8 cellular contexts compared by ENCODE assay signal in the genomic region with DNA sequence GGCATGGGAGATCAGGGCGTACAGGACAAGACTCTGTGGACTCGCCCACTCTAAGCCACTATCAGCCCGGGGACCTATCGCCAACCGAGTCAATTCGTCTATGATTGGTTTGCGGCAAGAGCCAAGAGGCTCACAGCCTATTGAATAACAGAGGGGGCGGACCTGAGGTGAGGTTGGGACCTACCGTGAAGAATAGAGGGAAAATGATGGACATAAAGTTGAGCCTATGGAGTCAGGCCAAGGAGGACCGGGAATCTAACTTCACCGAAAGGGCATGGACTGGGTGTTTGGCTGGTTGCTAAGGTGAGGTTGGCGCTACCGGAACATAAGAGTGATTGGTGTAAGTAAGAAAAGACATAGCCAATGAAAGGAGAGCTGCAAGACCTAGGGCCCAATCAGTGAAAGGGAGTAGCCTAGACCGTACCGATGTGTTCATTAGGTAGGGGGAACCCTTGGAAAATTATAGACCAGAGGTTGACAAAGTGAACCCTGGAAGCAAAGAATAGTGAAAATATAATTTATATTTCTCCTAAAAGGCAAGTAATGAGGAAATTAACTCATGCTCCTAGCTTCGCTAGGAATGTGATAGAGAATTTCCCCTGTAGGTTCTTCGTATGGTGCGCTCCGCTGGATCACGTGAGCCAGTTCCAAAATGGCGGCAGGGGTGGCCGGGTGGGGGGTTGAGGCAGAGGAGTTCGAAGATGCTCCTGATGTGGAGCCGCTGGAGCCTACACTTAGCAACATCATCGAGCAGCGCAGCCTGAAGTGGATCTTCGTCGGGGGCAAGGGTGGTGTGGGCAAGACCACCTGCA. TPM values are rescaled to one million over a fixed set of nuclear protein-coding genes. Genes with fewer than 3 reads are reported as not detected.
DNase-seq lines count a peak whose midpoint lies in the region; ATAC-seq, FAIRE-seq and TF ChIP-seq lines count a peak whose summit lies in the region.

GET3 (plus strand) TSS at position 644 of the 812 bp plus-strand sequence; CDS start at position 653, 9 bp downstream.

- TF ChIP-seq EP300 in HepG2 (IDR thresholded peaks at IDR 0.05; ENCODE audit: low read depth in 2 of 2, low read length in 2 of 2) (no peak; a peak in 1 of 4 replicates), HepG2 (CRISPR knock-in tag; IDR thresholded peaks at IDR 0.05; ENCODE audit: borderline replicate concordance) (no peak)

- POLR2A ChIA-PET in HepG2 (lab: Yijun Ruan, JAX) = interaction anchor here (0.6 to 3.3 kb wide), 18 partner anchors 10 to 242 kb away, joined by 3 to 20 read pairs (median 4); partner anchors contain the start of genes JUNB, RNASEH2A, TNPO2 and ZNF490

- H3K4me3 ChIP-seq in BLaER1 treated with 17β-estradiol and CSF1 and Interleukin-3, amounts not matched to agents 10 nM and 100 nM = peak within 1 kb of the TSS; percentile 81 to 94 (median 88)
- H3K4me3 ChIP-seq in HepG2 (replicated peaks in 1 of 3; ENCODE audit: insufficient read depth in 1 of 3, low read depth in 2 of 3, low read length in 3 of 3) = peak within 1 kb of the TSS; percentile 88 to 98 (median 93)

- peak within 1 kb of the TSS; percentile 96 to 100 (median 98) for H3K4me2 ChIP-seq in BLaER1 treated with 17β-estradiol and CSF1 and Interleukin-3, amounts not matched to agents 10 nM and 100 nM
- H3K4me2 ChIP-seq in HepG2 (ENCODE audit: low read depth, low read length) = peak within 1 kb of the TSS; percentile 99

- peaks cover 15 to 27% (median 20%) of the 10 kb centered on the region in 11 experiments for H4K20me1 ChIP-seq in BLaER1 treated with 17β-estradiol and CSF1 and Interleukin-3, amounts not matched to agents 10 nM and 100 nM
- H4K20me1 ChIP-seq in HepG2 (ENCODE audit: insufficient read depth, low read length) = peaks cover 15% of the 10 kb centered on the region

- CTCF ChIA-PET in HepG2 (lab: Yijun Ruan, JAX; ENCODE audit: low intra/inter-chr PET ratio, low total read pairs) = no interaction called here

- no peaks in the 10 kb centered on the region for H3K9me3 ChIP-seq in BLaER1 treated with 17β-estradiol and CSF1 and Interleukin-3, amounts not matched to agents 10 nM and 100 nM (replicated peaks in 1 of 11)
- no peaks in the 10 kb centered on the region for H3K9me3 ChIP-seq in HepG2 (ENCODE audit: low read length)

- H3K27me3 ChIP-seq in BLaER1 treated with 17β-estradiol and CSF1 and Interleukin-3, amounts not matched to agents 10 nM and 100 nM = no peaks in the 10 kb centered on the region
- H3K27me3 ChIP-seq in HepG2 (ENCODE audit: control insufficient read depth in 1 of 2, insufficient read depth in 2 of 2, low read length in 2 of 2) = no peaks in the 10 kb centered on the region; a peak in 1 of 5 replicates

- under 1% methylated on average over 17 of the region's 28 CpGs for WGBS in HepG2 (ENCODE audit: low lambda C conversion rate)

- peaks cover 31 to 49% (median 44%) of the 10 kb centered on the region in 11 experiments for H3K36me3 ChIP-seq in BLaER1 treated with 17β-estradiol and CSF1 and Interleukin-3, amounts not matched to agents 10 nM and 100 nM
- peaks cover 6 to 14% of the 10 kb centered on the region in 2 experiments; a peak in 4 of 5 replicates for H3K36me3 ChIP-seq in HepG2 (replicated peaks in 1 of 2; ENCODE audit: control insufficient read depth in 1 of 2, insufficient read depth in 2 of 2, low read length in 2 of 2)

- ATAC-seq in GM19328 (IDR thresholded peaks at IDR 0.05; ENCODE audit: unreplicated experiment) (peak; percentile 68), HG03520 (IDR thresholded peaks at IDR 0.05; ENCODE audit: unreplicated experiment) (peak; percentile 68), HepG2 (peak; percentile 93)

- H3K27ac ChIP-seq in BLaER1 treated with 17β-estradiol and CSF1 and Interleukin-3, amounts not matched to agents 10 nM and 100 nM = peak within 1 kb of the TSS; percentile 89 to 98 (median 95)
- H3K27ac ChIP-seq in HepG2 (ENCODE audit: extremely low read length, insufficient read depth, low read length) = peak within 1 kb of the TSS; percentile 99

- no TSS peak for BruUV-seq in HepG2 (replicated peaks; lab: Mats Ljungman, UMichigan)

- peaks cover 38 to 48% (median 45%) of the 10 kb centered on the region in 10 experiments for H3K4me1 ChIP-seq in BLaER1 treated with 17β-estradiol and CSF1 and Interleukin-3, amounts not matched to agents 10 nM and 100 nM
- peaks cover 44% of the 10 kb centered on the region for H3K4me1 ChIP-seq in HepG2 (ENCODE audit: insufficient read depth, low read length)

- intact Hi-C loops in HepG2 (cut with micrococcal nuclease; ENCODE audit: unreplicated experiment) = loop anchor here (1.0 to 2.0 kb wide), 2 partner anchors 15 to 24 kb away; no protein-coding TSS in a partner anchor

- no peak for TF ChIP-seq CTCF in HepG2 (CRISPR knock-in tag; IDR thresholded peaks at IDR 0.05)

- in situ Hi-C loops in HepG2 (cut with HindIII; ENCODE audit: extremely low pct_ligation_motif_present, low pct_unique_long_range_greater_than_20kb) = no loop called here

- H3K79me2 ChIP-seq in HepG2 (ENCODE audit: insufficient read depth, low read length) = peaks cover 41% of the 10 kb centered on the region

- TF ChIP-seq RAD21 in HepG2 (CRISPR knock-in tag; IDR thresholded peaks at IDR 0.05) = 0 out of 2 replicates have a peak, but pooled peaks have one; percentile 29

- peak within 1 kb of the TSS; percentile 100 for H2AFZ ChIP-seq in HepG2 (ENCODE audit: low read length)

- peak; percentile 99 for FAIRE-seq in HepG2 (lab: Jason Lieb, UNC)

- peak within 1 kb of the TSS; percentile 79 to 95 (median 88) for H3K9ac ChIP-seq in BLaER1 treated with 17β-estradiol and CSF1 and Interleukin-3, amounts not matched to agents 10 nM and 100 nM
- peak within 1 kb of the TSS; percentile 98 for H3K9ac ChIP-seq in HepG2 (ENCODE audit: insufficient read depth, low read depth, low read length)

- peak; percentile 92 to 93 for TF ChIP-seq POLR2A in HepG2 (IDR thresholded peaks at IDR 0.05; ENCODE audit: insufficient read depth in 1 of 2, low read depth in 2 of 2, low read length in 2 of 2)

- peak; percentile 100 for DNase-seq in NCI-H69 (lab: John Stamatoyannopoulos, UW)
- DNase-seq in activated CD4-positive, alpha-beta T cell treated with anti-CD3 and anti-CD28 coated beads, Interleukin-2, amount 50 U/mL, for 24 hours (ENCODE audit: low read depth in 1 of 2, low spot score in 1 of 2) = peak; percentile 56 to 79
- DNase-seq in dermis microvascular lymphatic vessel endothelial cell (ENCODE audit: low read depth in 2 of 2) = peak; percentile 100
- peak; percentile 100 for DNase-seq in HepG2 (ENCODE audit: low spot score)
- peak; percentile 76 for DNase-seq in stimulated activated CD4-positive, alpha-beta T cell treated with anti-CD3 and anti-CD28 coated beads, Interleukin-4, amount 100 ng/mL, for 1 hour

TF ChIP-seq in HepG2, 621 proteins besides CTCF, POLR2A, EP300 and RAD21 (continues in another document):
- TF ChIP-seq, protein P1, sequence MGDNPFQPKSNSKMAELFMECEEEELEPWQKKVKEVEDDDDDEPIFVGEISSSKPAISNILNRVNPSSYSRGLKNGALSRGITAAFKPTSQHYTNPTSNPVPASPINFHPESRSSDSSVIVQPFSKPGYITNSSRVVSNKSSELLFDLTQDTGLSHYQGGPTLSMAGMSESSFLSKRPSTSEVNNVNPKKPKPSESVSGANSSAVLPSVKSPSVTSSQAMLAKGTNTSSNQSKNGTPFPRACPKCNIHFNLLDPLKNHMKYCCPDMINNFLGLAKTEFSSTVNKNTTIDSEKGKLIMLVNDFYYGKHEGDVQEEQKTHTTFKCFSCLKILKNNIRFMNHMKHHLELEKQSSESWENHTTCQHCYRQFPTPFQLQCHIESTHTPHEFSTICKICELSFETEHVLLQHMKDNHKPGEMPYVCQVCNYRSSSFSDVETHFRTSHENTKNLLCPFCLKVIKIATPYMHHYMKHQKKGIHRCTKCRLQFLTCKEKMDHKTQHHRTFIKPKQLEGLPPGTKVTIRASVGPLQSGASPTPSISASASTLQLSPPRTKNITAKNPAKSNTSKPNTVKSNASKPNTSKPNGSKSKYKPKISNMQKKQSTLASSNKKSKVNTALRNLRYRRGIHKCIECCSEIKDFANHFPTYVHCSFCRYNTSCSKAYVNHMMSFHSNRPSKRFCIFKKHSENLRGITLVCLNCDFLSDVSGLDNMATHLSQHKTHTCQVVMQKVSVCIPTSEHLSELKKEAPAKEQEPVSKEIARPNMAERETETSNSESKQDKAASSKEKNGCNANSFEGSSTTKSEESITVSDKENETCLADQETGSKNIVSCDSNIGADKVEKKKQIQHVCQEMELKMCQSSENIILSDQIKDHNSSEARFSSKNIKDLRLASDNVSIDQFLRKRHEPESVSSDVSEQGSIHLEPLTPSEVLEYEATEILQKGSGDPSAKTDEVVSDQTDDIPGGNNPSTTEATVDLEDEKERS (CRISPR knock-in tag; IDR thresholded peaks at IDR 0.05) = peak; percentile 36
- TF ChIP-seq JUN (CRISPR knock-in tag; IDR thresholded peaks at IDR 0.05) = no peak
- peak; percentile 39; the same call in 1 of the 2 replicates for TF ChIP-seq MYC (CRISPR knock-in tag; IDR thresholded peaks at IDR 0.05; ENCODE audit: borderline replicate concordance)

RNA-seq across cellular contexts. Expression of gene GET3, which starts in this region (rescaled TPM):
- total RNA-seq in dermis microvascular lymphatic vessel endothelial cell (82.2 and 92.3 TPM in 2 replicates), HepG2 (2016; rRNA removed; fragmentation: Illumina TruSeq; extraction: Trizol) (51.5 and 57.7 TPM in 2 replicates)
- total RNA-seq in HepG2 (2016; cell fraction: cytosol; rRNA removed; fragmentation: Illumina TruSeq; extraction: Trizol; ENCODE audit: low read depth) = 38.1 and 40.8 TPM in 2 replicates
- total RNA-seq in HepG2 (2016; cell fraction: insoluble cytoplasmic fraction; rRNA removed; fragmentation: Illumina TruSeq; extraction: Trizol) = 47.8 and 67.8 TPM in 2 replicates
- 42.5 and 45.5 TPM in 2 replicates for total RNA-seq in HepG2 (2016; cell fraction: membrane; rRNA removed; fragmentation: Illumina TruSeq; extraction: Trizol)
- 20.5 and 30.0 TPM in 2 replicates for total RNA-seq in HepG2 (2016; cell fraction: nucleus; rRNA removed; fragmentation: Illumina TruSeq; extraction: Trizol)
- 59.4 and 67.5 TPM in 2 replicates for polyA plus RNA-seq in HepG2 (2011; rRNA removed)
- 53.8 and 70.0 TPM in 2 replicates for polyA plus RNA-seq in HepG2 (2011; cell fraction: cytosol; rRNA removed)
- 42.4 and 59.2 TPM in 2 replicates for polyA plus RNA-seq in HepG2 (2011; cell fraction: nucleus; rRNA removed)
- polyA plus RNA-seq in HepG2 (2012) = 26.3 and 37.0 TPM in 2 replicates
- polyA plus RNA-seq in HepG2 (2016; cell fraction: cytosol; fragmentation: Illumina TruSeq; extraction: Trizol; ENCODE audit: low read depth) = 38.9 and 39.2 TPM in 2 replicates
- 52.9 and 54.2 TPM in 2 replicates for polyA plus RNA-seq in HepG2 (2016; cell fraction: insoluble cytoplasmic fraction; fragmentation: Illumina TruSeq; extraction: Trizol; ENCODE audit: low read depth)
- polyA plus RNA-seq in HepG2 (2016; cell fraction: membrane; fragmentation: Illumina TruSeq; extraction: Trizol; ENCODE audit: low read depth) = 39.6 and 39.8 TPM in 2 replicates
- polyA plus RNA-seq in HepG2 (2016; cell fraction: nucleus; fragmentation: Illumina TruSeq; extraction: Trizol; ENCODE audit: insufficient read depth, low read depth) = 50.5 and 50.9 TPM in 2 replicates
- 45.5 and 170 TPM in 2 replicates for polyA minus RNA-seq in HepG2 (2011; rRNA and poly(A)+ RNA removed; ENCODE audit: low replicate concordance)
- 15.5 and 16.4 TPM in 2 replicates for polyA minus RNA-seq in HepG2 (2011; cell fraction: cytosol; rRNA and poly(A)+ RNA removed)
- polyA minus RNA-seq in HepG2 (2011; cell fraction: nucleus; rRNA and poly(A)+ RNA removed) = 11.2 and 13.4 TPM in 2 replicates

Comparison
In these comparisons a context has a peak if more than half of its experiments do, and no peak if none do; other contexts are left out.
1. Peak in every context shown above with its lines: DNase-seq, ATAC-seq, H3K4me3 ChIP-seq and H3K27ac ChIP-seq.